10 cellular contexts compared by ENCODE assay signal in the genomic region with DNA sequence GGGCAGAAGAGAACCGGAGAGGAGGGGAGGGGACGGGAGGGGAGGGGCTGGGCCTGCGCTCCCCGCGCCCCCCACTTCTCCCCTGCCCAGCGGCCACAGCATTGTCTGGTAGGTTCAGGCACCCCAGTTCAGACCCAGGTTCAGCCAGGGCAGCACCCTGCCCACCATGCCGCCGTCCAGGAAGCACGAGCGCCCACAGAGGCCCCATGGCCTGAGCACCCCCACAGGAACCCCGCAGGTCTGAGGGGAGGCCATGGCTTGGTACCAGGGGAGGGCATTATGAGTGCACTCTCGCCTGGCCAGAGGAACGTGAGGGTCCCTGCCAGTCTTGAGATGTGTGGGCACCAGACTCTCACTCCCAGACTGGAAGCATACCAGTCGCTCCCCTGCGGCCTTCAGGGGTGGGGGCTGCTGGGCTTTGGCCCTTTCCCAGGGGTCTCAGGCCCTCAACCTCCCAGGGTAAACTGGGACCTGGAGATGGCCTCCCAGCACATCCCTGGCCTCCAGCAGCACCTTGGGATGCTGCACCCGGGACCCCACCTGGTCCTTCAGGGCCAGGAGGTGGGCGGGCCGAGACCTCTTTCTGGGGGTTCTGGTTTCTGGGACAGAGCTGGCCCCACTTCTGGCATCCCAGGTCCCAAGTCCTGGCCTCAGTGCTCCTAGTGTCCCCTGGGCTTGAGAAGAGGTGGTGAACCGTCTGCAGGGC. TPM values are rescaled to one million over a fixed set of nuclear protein-coding genes. Genes with fewer than 3 reads are reported as not detected.
DNase-seq lines count a peak whose midpoint lies in the region; ATAC-seq and TF ChIP-seq lines count a peak whose summit lies in the region.
"Had no signal": no experiment of that assay in that cellular context is flagged by ENCODE, and none has a peak within 500 bp of the region (broad histone marks: within the 10 kb centered on the region; RNA-seq: fewer than 3 reads in every experiment).

No MANE protein-coding gene starts in this region.

- H3K9me3 Mint-ChIP-seq in dendritic cell treated with granulocyte-macrophage colony-stimulating factor and Interleukin-4, amounts not matched to agents 40 ng/mL and 50 ng/mL, for 4 days = no peaks in the 10 kb centered on the region
- no peaks in the 10 kb centered on the region for H3K9me3 Mint-ChIP-seq in nephron

- peaks cover 60% of the 10 kb centered on the region for H3K4me1 Mint-ChIP-seq in dendritic cell treated with granulocyte-macrophage colony-stimulating factor and Interleukin-4, amounts not matched to agents 40 ng/mL and 50 ng/mL, for 4 days (ENCODE audit: low read depth)
- peaks cover 25% of the 10 kb centered on the region for H3K4me1 Mint-ChIP-seq in nephron

- peak overlapping the region; percentile 89 for H3K27ac Mint-ChIP-seq in dendritic cell treated with granulocyte-macrophage colony-stimulating factor and Interleukin-4, amounts not matched to agents 40 ng/mL and 50 ng/mL, for 4 days
- peak overlapping the region; percentile 93 to 99 (median 97) for H3K27ac Mint-ChIP-seq in nephron

- peaks cover 43% of the 10 kb centered on the region for H3K36me3 Mint-ChIP-seq in dendritic cell treated with granulocyte-macrophage colony-stimulating factor and Interleukin-4, amounts not matched to agents 40 ng/mL and 50 ng/mL, for 4 days (ENCODE audit: low read depth)
- H3K36me3 Mint-ChIP-seq in nephron (ENCODE audit: low read depth) = no peaks in the 10 kb centered on the region

- TF ChIP-seq CTCF in nephron (IDR thresholded peaks at IDR 0.05; ENCODE audit: unreplicated experiment in 3 of 3) = no peak

- intact Hi-C loops in Right ventricle myocardium superior (cut with DNase I) = no loop called here
- intact Hi-C loops in left cardiac atrium (cut with DNase I) = no loop called here
- intact Hi-C loops in dendritic cell treated with granulocyte-macrophage colony-stimulating factor and Interleukin-4, amounts not matched to agents 40 ng/mL and 50 ng/mL, for 4 days (cut with micrococcal nuclease) = loop anchor here (5.0 kb wide), 2 partner anchors 34 to 36 kb away; a partner anchor contains a TSS

- peaks cover 2% of the 10 kb centered on the region for H3K4me1 ChIP-seq in urinary bladder (ENCODE audit: insufficient read depth)

- H3K27me3 Mint-ChIP-seq in dendritic cell treated with granulocyte-macrophage colony-stimulating factor and Interleukin-4, amounts not matched to agents 40 ng/mL and 50 ng/mL, for 4 days = no peaks in the 10 kb centered on the region
- H3K27me3 Mint-ChIP-seq in nephron (ENCODE audit: low read depth) = no peaks in the 10 kb centered on the region

- no peak overlapping the region for H3K4me3 ChIP-seq in urinary bladder (ENCODE audit: low read depth, low read length)

- 33% methylated on average over 19 of the region's 19 CpGs for WGBS in urinary bladder

- peak overlapping the region; percentile 70 for H3K4me3 Mint-ChIP-seq in dendritic cell treated with granulocyte-macrophage colony-stimulating factor and Interleukin-4, amounts not matched to agents 40 ng/mL and 50 ng/mL, for 4 days
- peak overlapping the region; percentile 69 to 88 (median 85) for H3K4me3 Mint-ChIP-seq in nephron

- DNase-seq in Right ventricle myocardium superior (peak; percentile 64), left cardiac atrium (no peak), COR-L47 (lab: John Stamatoyannopoulos, UW) (no peak)
- DNase-seq: activated CD4-positive, alpha-beta T cell treated with anti-CD3 and anti-CD28 coated beads, Interleukin-2, amount 50 U/mL, for 4 hours; effector CD8-positive, alpha-beta T cell had no signal

- ATAC-seq in Right ventricle myocardium superior (ENCODE audit: poor library complexity) (no peak), left cardiac atrium (no peak), HG03159 (IDR thresholded peaks at IDR 0.05; ENCODE audit: unreplicated experiment) (no peak), GM21529 (IDR thresholded peaks at IDR 0.05; ENCODE audit: unreplicated experiment) (no peak)

- no peaks in the 10 kb centered on the region for H3K36me3 ChIP-seq in urinary bladder (ENCODE audit: insufficient read depth)

- H3K27ac ChIP-seq in urinary bladder (ENCODE audit: low read depth) = peak overlapping the region; percentile 51

RNA-seq across cellular contexts. Expression of a gene that starts 0.6 kb away (rescaled TPM):
- total RNA-seq in Right ventricle myocardium superior (68.3 TPM), left cardiac atrium (10 to 100 TPM; 76.2 to 91.5 TPM), urinary bladder (61.7 TPM)
- 106 TPM for polyA plus RNA-seq in urinary bladder

RNA-seq across cellular contexts. Expression of a gene that starts 18.8 kb away (rescaled TPM):
- total RNA-seq in Right ventricle myocardium superior (1.1 TPM), left cardiac atrium (1 to 10 TPM; 2.4 TPM), urinary bladder (4.1 TPM)
- polyA plus RNA-seq in urinary bladder = 4.6 TPM

RNA-seq across cellular contexts. Expression of a gene that starts 35.1 kb away (rescaled TPM):
- total RNA-seq in Right ventricle myocardium superior (40.4 TPM), left cardiac atrium (10 to 100 TPM; 40.6 to 46.2 TPM), urinary bladder (31.1 TPM)
- 46.0 TPM for polyA plus RNA-seq in urinary bladder

RNA-seq across cellular contexts. Expression of a gene that starts 37.9 kb away (rescaled TPM):
- 8.5 TPM for total RNA-seq in Right ventricle myocardium superior
- 10 to 100 TPM; 13.3 to 15.4 TPM for total RNA-seq in left cardiac atrium
- 4.1 TPM for total RNA-seq in urinary bladder
- 13.6 TPM for polyA plus RNA-seq in urinary bladder

RNA-seq across cellular contexts. Expression of a gene that starts 46.6 kb away (rescaled TPM):
- 13.2 TPM for total RNA-seq in Right ventricle myocardium superior
- total RNA-seq in left cardiac atrium = 10 to 100 TPM; 13.2 to 14.7 TPM
- 9.3 TPM for total RNA-seq in urinary bladder
- 21.3 TPM for polyA plus RNA-seq in urinary bladder
